ENCODE assay signal across 22 cellular contexts in the genomic region with DNA sequence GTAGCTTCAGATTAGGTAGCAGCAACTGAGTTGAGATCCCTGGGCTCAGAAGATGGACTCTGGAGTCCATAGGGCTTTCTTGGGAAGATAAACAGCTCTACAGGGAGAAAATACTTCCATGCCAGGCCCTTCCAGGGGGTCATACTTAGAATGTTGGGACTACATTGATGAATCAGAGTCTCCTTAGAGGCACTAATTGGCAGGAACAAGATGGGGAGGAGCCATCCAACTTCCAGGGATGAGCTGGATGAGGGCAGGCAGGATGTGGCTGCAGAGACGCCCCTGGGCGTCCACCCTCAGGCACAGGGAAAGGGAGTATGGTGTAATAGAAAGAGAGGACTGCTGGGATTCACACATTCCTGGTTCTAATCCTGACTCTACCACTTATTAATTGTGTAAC.
DNase-seq lines count a peak whose midpoint lies in the region; ATAC-seq, FAIRE-seq and TF ChIP-seq lines count a peak whose summit lies in the region.
"Had no signal": no experiment of that assay in that cellular context is flagged by ENCODE, and none has a peak within 500 bp of the region (broad histone marks: within the 10 kb centered on the region; RNA-seq: fewer than 3 reads in every experiment).

No MANE protein-coding gene starts in this region.

- H3K36me3 ChIP-seq in heart left ventricle (no peaks in the 10 kb centered on the region), right atrium auricular region (no peaks in the 10 kb centered on the region), hepatocyte (replicated peaks; ENCODE audit: insufficient read depth, low read depth) (no peaks in the 10 kb centered on the region), vagina (no peaks in the 10 kb centered on the region)
- H3K36me3 ChIP-seq: prostate gland had no signal

- no peaks in the 10 kb centered on the region for H4K20me1 ChIP-seq in hepatocyte (ENCODE audit: insufficient read depth, poor library complexity, severe bottlenecking)

- DNase-seq in heart left ventricle (no peak), right atrium auricular region (ENCODE audit: low spot score) (no peak), astrocyte of the hippocampus (ENCODE audit: low read depth, low spot score) (peak; percentile 25), hepatocyte (ENCODE audit: low spot score) (no peak), RWPE1 (ENCODE audit: low spot score) (no peak), vagina (ENCODE audit: extremely low spot score in 2 of 2) (no peak), GM19239 (ENCODE audit: insufficient read length, low spot score) (no peak), NCI-H1092 (lab: John Stamatoyannopoulos, UW) (no peak)
- DNase-seq: activated CD4-positive, alpha-beta memory T cell treated with anti-CD3 and anti-CD28 coated beads, Interleukin-2, amount 10 ng/mL, durations not matched to agents 7 days and 5 days; CD8-positive, alpha-beta memory T cell; dermis blood vessel endothelial cell; erythroblast; left ventricle myocardium superior; naive thymus-derived CD4-positive, alpha-beta T cell; NCI-H2081; NCI-H526; stimulated activated CD4-positive, alpha-beta T cell treated with anti-CD3 and anti-CD28 coated beads, Interleukin-1b, Interleukin-23, amount 100 ng/mL, for 48 hours had no signal

- H3K4me3 ChIP-seq in heart left ventricle, result no peak overlapping the region
- H3K4me3 ChIP-seq in right atrium auricular region, result no peak overlapping the region
- no peak overlapping the region for H3K4me3 ChIP-seq in hepatocyte
- H3K4me3 ChIP-seq in vagina, result no peak overlapping the region
- H3K4me3 ChIP-seq: A549, prostate gland had no signal

- POLR2A ChIA-PET in RWPE1 (lab: Yijun Ruan, JAX; ENCODE audit: low non-redundant PET), result no interaction called here

- 69 to 92% (median 80%) methylated on average over 2 of the region's 2 CpGs for WGBS in heart left ventricle, 4 donors
- 91% methylated on average over 2 of the region's 2 CpGs for WGBS in hepatocyte (ENCODE audit: low lambda C conversion rate, missing lambda C conversion rate)

- intact Hi-C loops in heart left ventricle (cut with DNase I), result no loop called here
- intact Hi-C loops in vagina (cut with DNase I), result no loop called here

- H3K27me3 ChIP-seq in heart left ventricle (no peaks in the 10 kb centered on the region), right atrium auricular region (no peaks in the 10 kb centered on the region), hepatocyte (no peaks in the 10 kb centered on the region), vagina (no peaks in the 10 kb centered on the region)

- ATAC-seq in heart left ventricle, result peak in 3 of 4 donors; percentile 13 to 58 (median 52)
- ATAC-seq: activated T-helper 17 cell treated with anti-CD3 and anti-CD28 coated beads, Interleukin-2, amount 50 U/mL, for 72 hours; left ventricle myocardium superior; naive thymus-derived CD4-positive, alpha-beta T cell had no signal

- H3K9me3 ChIP-seq in heart left ventricle, result no peaks in the 10 kb centered on the region
- H3K9me3 ChIP-seq in right atrium auricular region, result no peaks in the 10 kb centered on the region
- H3K9me3 ChIP-seq in hepatocyte (ENCODE audit: low read depth), result no peaks in the 10 kb centered on the region
- H3K9me3 ChIP-seq in vagina, result no peaks in the 10 kb centered on the region
- H3K9me3 ChIP-seq: A549, prostate gland had no signal

- H3K27ac ChIP-seq in heart left ventricle (no peak overlapping the region), right atrium auricular region (no peak overlapping the region), hepatocyte (peak overlapping the region; percentile 74), RWPE1 (no peak overlapping the region; the same call in 1 of the 2 replicates), vagina (no peak overlapping the region)
- H3K27ac ChIP-seq: prostate gland had no signal

- peaks cover 2% of the 10 kb centered on the region for H3K79me2 ChIP-seq in hepatocyte

- TF ChIP-seq POLR2A in heart left ventricle (IDR thresholded peaks at IDR 0.05), result no peak
- no peak for TF ChIP-seq POLR2A in vagina (IDR thresholded peaks at IDR 0.05)

- H3K9me2 ChIP-seq in hepatocyte (replicated peaks; ENCODE audit: insufficient read depth), result no peaks in the 10 kb centered on the region

- CTCF ChIA-PET in RWPE1 (lab: Yijun Ruan, JAX), result interaction anchor here (0.6 kb wide), 1 partner anchor 515 kb away, joined by 3 read pairs; no protein-coding TSS in a partner anchor

- TF ChIP-seq CTCF in heart left ventricle (IDR thresholded peaks at IDR 0.05), result no peak
- no peak for TF ChIP-seq CTCF in right atrium auricular region (IDR thresholded peaks at IDR 0.05)
- no peak for TF ChIP-seq CTCF in hepatocyte (IDR thresholded peaks at IDR 0.05; ENCODE audit: poor library complexity)
- no peak for TF ChIP-seq CTCF in RWPE1 (conservative IDR thresholded peaks at IDR 0.05; ENCODE audit: low read depth)
- TF ChIP-seq CTCF in vagina (IDR thresholded peaks at IDR 0.05), result no peak

- H2AFZ ChIP-seq in hepatocyte, result no peak overlapping the region

- peaks cover 0 to 11% (median 0%) of the 10 kb centered on the region in 12 donors for H3K4me1 ChIP-seq in heart left ventricle
- no peaks in the 10 kb centered on the region for H3K4me1 ChIP-seq in right atrium auricular region
- peaks cover 13% of the 10 kb centered on the region for H3K4me1 ChIP-seq in hepatocyte (ENCODE audit: insufficient read depth)
- no peaks in the 10 kb centered on the region for H3K4me1 ChIP-seq in vagina
- H3K4me1 ChIP-seq: prostate gland had no signal

- no peak overlapping the region for H3K4me2 ChIP-seq in hepatocyte
- H3K4me2 ChIP-seq: A549 had no signal

- FAIRE-seq in GM19239 (lab: Jason Lieb, UNC), result no peak
- FAIRE-seq: A549, GM12892, H1 had no signal
